ENCODE assay signal across 1 cellular context in the genomic region with DNA sequence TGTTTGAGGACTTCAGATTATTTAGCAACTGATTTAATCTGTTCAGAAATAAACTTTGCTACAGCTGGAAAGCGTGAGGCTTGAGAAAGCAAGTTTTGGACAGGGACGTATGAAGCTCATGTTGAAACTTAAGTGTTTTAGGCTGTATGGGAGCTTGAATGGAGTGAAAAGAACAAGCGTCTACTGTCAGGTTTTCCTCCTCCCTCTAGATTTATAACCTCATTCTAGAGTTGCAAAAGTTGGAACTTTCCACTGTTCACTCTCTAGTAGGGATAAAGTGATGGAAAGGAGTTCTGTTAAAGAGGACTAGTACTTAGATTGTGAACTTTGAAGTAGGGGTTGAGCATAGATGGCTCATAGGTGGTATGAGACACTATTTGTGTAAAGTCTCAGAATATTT.
TF ChIP-seq lines count a peak whose summit lies in the region.

No MANE protein-coding gene starts in this region.

TF ChIP-seq in SK-N-SH, 30 proteins besides CTCF, POLR2A, EP300 and RAD21 (continued from another document):
- TF ChIP-seq FOXM1 (IDR thresholded peaks at IDR 0.05; ENCODE audit: low read depth) (no peak), TCF12 (IDR thresholded peaks at IDR 0.05) (no peak), SMC3 (IDR thresholded peaks at IDR 0.05; ENCODE audit: low read depth, low read length) (no peak)
